ENCODE assay signal across 10 cellular contexts in the genomic region with DNA sequence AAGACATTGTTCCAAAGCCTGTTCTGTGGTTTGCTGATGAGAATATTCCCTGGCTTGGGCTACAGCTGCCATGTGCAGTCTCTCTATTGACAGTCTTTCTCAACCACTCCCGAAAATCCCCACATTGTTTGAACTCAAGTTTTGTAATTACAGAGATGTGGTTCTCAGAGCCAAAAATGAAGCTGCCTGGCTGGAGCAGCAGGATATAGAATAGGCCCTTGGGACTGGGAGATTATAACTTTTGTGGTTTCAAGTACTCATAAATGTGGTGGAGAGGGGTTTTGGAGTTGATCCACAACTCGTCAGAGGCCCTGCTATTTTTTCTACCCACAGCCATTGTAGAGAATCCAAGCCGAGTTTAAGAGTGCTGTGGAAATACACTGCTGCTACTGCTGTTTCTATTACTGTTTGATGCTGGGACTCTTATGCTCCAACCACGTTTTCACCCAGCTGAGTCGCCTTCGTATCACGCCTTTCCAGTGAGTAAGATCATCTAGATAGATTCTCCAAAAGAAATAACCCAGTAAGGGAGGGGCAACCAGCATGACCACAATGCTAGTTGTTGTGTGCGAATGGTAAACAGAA. TPM values are rescaled to one million over a fixed set of nuclear protein-coding genes. Genes with fewer than 3 reads are reported as not detected.
DNase-seq lines count a peak whose midpoint lies in the region; ATAC-seq and TF ChIP-seq lines count a peak whose summit lies in the region.
"Had no signal": no experiment of that assay in that cellular context is flagged by ENCODE, and none has a peak within 500 bp of the region (broad histone marks: within the 10 kb centered on the region; RNA-seq: fewer than 3 reads in every experiment).

No MANE protein-coding gene starts in this region.

- TF ChIP-seq POLR2A in body of pancreas (IDR thresholded peaks at IDR 0.05) = no peak

- H3K27me3 ChIP-seq in body of pancreas = no peaks in the 10 kb centered on the region
- H3K27me3 ChIP-seq: cardiac muscle cell had no signal

- peak; percentile 79 for DNase-seq in Daoy (ENCODE audit: low read depth)
- peak; percentile 41 for DNase-seq in NCI-H1694 (lab: John Stamatoyannopoulos, UW)
- DNase-seq in body of pancreas = peak in 1 of 4 donors; percentile 22
- DNase-seq in SIG-M5 treated with dmso at 0.1 percent for 504 hours (lab: John Stamatoyannopoulos, UW; ENCODE audit: unreplicated experiment) = no peak
- no peak for DNase-seq in effector CD4-positive, alpha-beta T cell

- H3K27ac Mint-ChIP-seq in nephron = peak overlapping the region; percentile 90 to 94 (median 94)

- H3K4me1 ChIP-seq in body of pancreas = no peaks in the 10 kb centered on the region

- H3K4me3 Mint-ChIP-seq in nephron = peak overlapping the region in 1 of 3 experiments; percentile 31

- H3K9me3 ChIP-seq in body of pancreas = no peaks in the 10 kb centered on the region

- H3K36me3 Mint-ChIP-seq in nephron (ENCODE audit: low read depth) = no peaks in the 10 kb centered on the region

- peak; percentile 45 for ATAC-seq in body of pancreas
- ATAC-seq in HG03175 (IDR thresholded peaks at IDR 0.05; ENCODE audit: unreplicated experiment) = no peak
- no peak for ATAC-seq in HG03135 (IDR thresholded peaks at IDR 0.05; ENCODE audit: unreplicated experiment)

- no peak for TF ChIP-seq CTCF in body of pancreas (IDR thresholded peaks at IDR 0.05)
- no peak for TF ChIP-seq CTCF in nephron (IDR thresholded peaks at IDR 0.05; ENCODE audit: unreplicated experiment in 3 of 3)

- no peak overlapping the region for H3K4me3 ChIP-seq in body of pancreas
- H3K4me3 ChIP-seq: cardiac muscle cell had no signal

- 53 to 73% methylated on average over 8 of the region's 8 CpGs for WGBS in body of pancreas, 2 donors

- H3K27me3 Mint-ChIP-seq in nephron (ENCODE audit: low read depth) = no peaks in the 10 kb centered on the region

- peaks cover 57% of the 10 kb centered on the region for H3K4me1 Mint-ChIP-seq in nephron

- no peaks in the 10 kb centered on the region for H3K36me3 ChIP-seq in body of pancreas (replicated peaks in 1 of 2; ENCODE audit: insufficient read depth in 1 of 2, low read depth in 2 of 2)
- H3K36me3 ChIP-seq: cardiac muscle cell had no signal

- intact Hi-C loops in body of pancreas (cut with DNase I) = no loop called here

- no peak overlapping the region for H3K27ac ChIP-seq in body of pancreas
- H3K27ac ChIP-seq: cardiac muscle cell, HL-60 had no signal

- H3K9me3 Mint-ChIP-seq in nephron = peaks cover 7% of the 10 kb centered on the region

RNA-seq across cellular contexts. Expression of gene ATXN3L, which starts 57.1 kb away (rescaled TPM):
- total RNA-seq in Daoy (2014; rRNA removed; shearing (Covaris generic)) = not detected in 2 replicates
- total RNA-seq in body of pancreas = not detected
- total RNA-seq: cardiac muscle cell had no signal

Comparison
In these comparisons a context has a peak if more than half of its experiments do, and no peak if none do; other contexts are left out.
1. DNase-seq: peak in Daoy (single experiment) and NCI-H1694 (single experiment); none in SIG-M5 treated with dmso at 0.1 percent for 504 hours (single experiment) and effector CD4-positive, alpha-beta T cell (single experiment).